In the genomic region with DNA sequence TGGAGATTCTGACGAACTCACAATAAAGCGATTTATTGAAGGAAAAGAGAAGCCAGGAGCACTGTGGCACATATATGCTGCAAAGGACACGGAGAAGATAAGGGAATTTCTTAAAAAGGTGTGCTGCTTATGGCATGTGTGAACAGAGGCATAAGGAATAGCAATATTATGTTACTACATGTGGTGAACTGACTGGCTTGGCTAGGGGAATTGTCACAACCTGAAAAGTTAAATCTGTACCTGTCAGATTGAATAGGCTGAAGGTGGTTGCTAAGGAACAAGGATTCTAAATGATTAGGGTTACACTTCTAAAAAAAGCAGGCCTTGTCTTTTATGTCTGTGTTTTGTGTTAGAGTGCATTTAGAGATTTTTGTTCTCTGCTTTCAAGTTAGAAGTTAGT, we compare ENCODE assay signal across 13 cellular contexts.
"Had no signal": no experiment of that assay in that cellular context is flagged by ENCODE, and none has a peak within 500 bp of the region (broad histone marks: within the 10 kb centered on the region; RNA-seq: fewer than 3 reads in every experiment).

No MANE protein-coding gene starts in this region.

- H3K4me1 ChIP-seq: spleen had no signal

- H3K9me3 ChIP-seq: adrenal gland, spleen had no signal

- ATAC-seq: sciatic nerve had no signal

- H3K4me3 ChIP-seq: adrenal gland, spleen had no signal

- H3K27ac ChIP-seq: adrenal gland, spleen, VCaP had no signal

- H3K27me3 ChIP-seq: adrenal gland, spleen had no signal

- DNase-seq: activated gamma-delta T cell; activated T-cell treated with anti-CD3 and anti-CD28 coated beads, Interleukin-2, amount 50 U/mL, for 1 hour; adrenal gland; erythroblast; posterior cingulate gyrus; spleen; stimulated activated CD4-positive, alpha-beta T cell treated with anti-CD3 and anti-CD28 coated beads, Interleukin-1b, Interleukin-23, amount 100 ng/mL, for 48 hours; stimulated activated naive CD4-positive, alpha-beta T cell; substantia nigra; T1000; trophoblast cell had no signal
